ENCODE assay signal across 1 cellular context in the genomic region with DNA sequence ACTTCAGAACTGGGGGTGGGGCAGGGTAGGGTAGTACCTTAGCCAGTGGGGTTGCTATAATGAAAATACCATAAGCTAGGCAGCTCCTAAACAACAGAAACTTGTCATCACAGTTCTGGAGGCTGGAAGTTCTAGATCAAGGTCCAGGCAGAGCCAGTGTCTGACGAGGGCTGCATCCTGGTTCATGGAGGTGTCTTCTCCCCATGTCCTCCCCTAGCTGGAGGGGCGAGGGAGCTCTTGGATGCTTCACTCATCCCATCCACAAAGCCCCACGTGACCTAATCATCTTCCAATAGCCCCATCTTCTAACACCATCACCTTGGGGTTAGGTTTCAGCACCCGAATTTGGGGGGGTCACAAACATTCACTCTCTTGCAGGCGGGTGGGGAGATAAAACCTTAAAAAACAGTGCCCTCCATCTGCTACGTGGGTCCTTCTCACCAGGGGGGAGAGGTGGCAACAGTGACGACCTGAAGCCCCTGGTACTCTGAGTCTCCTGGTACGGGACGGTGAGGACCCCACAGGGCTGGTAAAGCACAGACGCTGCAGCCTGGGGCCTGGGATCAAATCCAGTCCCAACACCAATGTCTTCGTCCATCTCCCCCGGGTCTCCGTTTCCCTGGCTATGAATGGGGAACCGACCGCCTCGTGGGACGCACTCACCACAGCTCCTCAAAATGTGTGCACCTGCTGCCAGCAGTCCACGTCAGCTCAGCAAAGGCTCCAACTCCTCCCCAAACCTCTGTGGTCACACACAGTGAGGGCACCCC.
TF ChIP-seq lines count a peak whose summit lies in the region.

No MANE protein-coding gene starts in this region.

TF ChIP-seq in HepG2, 621 proteins besides CTCF, POLR2A, EP300 and RAD21:
- TF ChIP-seq SMAD3 (CRISPR knock-in tag; IDR thresholded peaks at IDR 0.05) = no peak
- no peak for TF ChIP-seq CBX5 (CRISPR knock-in tag; IDR thresholded peaks at IDR 0.05; ENCODE audit: borderline replicate concordance)
- TF ChIP-seq KLF11 (CRISPR knock-in tag; IDR thresholded peaks at IDR 0.05) = no peak
- no peak for TF ChIP-seq FOXO4 (CRISPR knock-in tag; conservative IDR thresholded peaks at IDR 0.05)
- TF ChIP-seq MXD1 (CRISPR knock-in tag; IDR thresholded peaks at IDR 0.05) = no peak
- TF ChIP-seq GABPA (IDR thresholded peaks at IDR 0.05; ENCODE audit: low read depth, low read length) = no peak
- TF ChIP-seq GABPA (CRISPR knock-in tag; IDR thresholded peaks at IDR 0.05; ENCODE audit: low read depth) = no peak
- TF ChIP-seq ZNF530 (CRISPR knock-in tag; IDR thresholded peaks at IDR 0.05; ENCODE audit: low read depth) = no peak
- no peak for TF ChIP-seq NCOR1 (IDR thresholded peaks at IDR 0.05; ENCODE audit: borderline replicate concordance, low read length)
- TF ChIP-seq NKX3-1 (CRISPR knock-in tag; IDR thresholded peaks at IDR 0.05) = no peak
- no peak for TF ChIP-seq ZFP36L1 (CRISPR knock-in tag; IDR thresholded peaks at IDR 0.05)
- TF ChIP-seq ADNP (CRISPR knock-in tag; IDR thresholded peaks at IDR 0.05) = no peak
